14 cellular contexts compared by ENCODE assay signal in the genomic region with DNA sequence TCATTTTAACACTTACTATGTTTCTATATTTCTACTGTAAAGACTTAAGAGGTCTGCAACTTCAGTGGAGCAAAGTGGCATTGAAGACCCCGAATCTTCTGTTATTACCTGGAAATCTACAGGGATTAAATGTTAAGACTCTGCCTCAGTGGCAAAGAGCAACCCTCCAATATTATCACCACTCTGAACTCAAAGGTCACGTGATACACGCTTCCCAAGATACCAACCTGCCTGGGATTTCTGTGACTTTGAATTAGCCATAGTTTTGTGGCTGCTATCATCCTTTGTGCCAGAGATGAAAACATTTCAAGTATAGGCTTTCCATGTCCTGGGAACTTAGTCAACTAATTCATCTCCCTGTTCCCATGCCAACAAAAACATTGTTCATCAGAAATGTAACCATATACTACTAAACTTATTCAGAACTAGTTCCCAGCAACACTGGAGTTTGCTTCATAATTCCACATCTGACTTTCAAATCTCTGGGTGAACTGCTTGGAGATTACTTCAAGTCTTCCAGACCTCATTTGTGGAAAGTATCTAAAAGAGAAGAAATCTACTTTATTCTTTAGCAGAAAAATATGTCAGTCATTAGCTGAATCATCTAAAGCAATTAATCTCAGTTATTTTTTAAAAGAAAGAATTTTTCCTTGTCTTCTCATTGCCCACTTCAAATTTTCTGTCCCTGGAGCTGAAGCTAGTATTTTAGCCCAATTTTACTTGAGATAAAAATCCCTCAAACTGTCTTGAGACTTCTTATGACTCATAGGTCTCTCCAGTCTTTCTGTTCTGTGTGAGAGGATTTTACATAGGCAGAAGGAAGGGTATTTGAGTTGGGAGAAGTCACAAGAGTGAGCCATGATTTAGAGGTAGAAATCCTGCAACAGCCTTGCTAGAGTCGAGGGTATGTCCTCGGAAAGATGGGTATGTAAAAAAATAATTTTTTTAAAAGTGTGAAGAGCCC.
A peak's percentile ranks its signal among the peaks of the same experiment; 100 is the strongest.
DNase-seq lines count a peak whose midpoint lies in the region; ATAC-seq, FAIRE-seq and TF ChIP-seq lines count a peak whose summit lies in the region.
"Had no signal": no experiment of that assay in that cellular context is flagged by ENCODE, and none has a peak within 500 bp of the region (broad histone marks: within the 10 kb centered on the region; RNA-seq: fewer than 3 reads in every experiment).

No MANE protein-coding gene starts in this region.

- no peaks in the 10 kb centered on the region for H3K27me3 ChIP-seq in ACC112 (ENCODE audit: insufficient read depth, low read length)
- H3K27me3 ChIP-seq in bronchial epithelial cell (ENCODE audit: control insufficient read depth, insufficient read depth, low read length): no peaks in the 10 kb centered on the region
- H3K27me3 ChIP-seq in BE2C: no peaks in the 10 kb centered on the region
- H3K27me3 ChIP-seq: BLaER1 treated with 17β-estradiol and CSF1 and Interleukin-3, amounts not matched to agents 10 nM and 100 nM had no signal

- TF ChIP-seq CTCF in bronchial epithelial cell (IDR thresholded peaks at IDR 0.05; ENCODE audit: insufficient read depth, low read length, severe bottlenecking): no peak
- TF ChIP-seq CTCF in GM13977 (IDR thresholded peaks at IDR 0.05; ENCODE audit: extremely low read depth, insufficient read depth, missing control alignments): no peak
- no peak for TF ChIP-seq CTCF in BE2C (IDR thresholded peaks at IDR 0.05; ENCODE audit: low read depth, low read length)

- H3K9me3 ChIP-seq in BE2C: no peaks in the 10 kb centered on the region
- H3K9me3 ChIP-seq: BLaER1 treated with 17β-estradiol and CSF1 and Interleukin-3, amounts not matched to agents 10 nM and 100 nM had no signal

- peak; percentile 68 for DNase-seq in HS-27A (ENCODE audit: low read depth)
- DNase-seq in bronchial epithelial cell (ENCODE audit: low read depth): peak; percentile 44
- peak; percentile 64 for DNase-seq in kidney tubule cell (ENCODE audit: low spot score)
- no peak for DNase-seq in Ammon's horn (ENCODE audit: low spot score)
- no peak for DNase-seq in GM13977 (ENCODE audit: low spot score)
- no peak for DNase-seq in BE2C
- DNase-seq: activated naive CD4-positive, alpha-beta T cell treated with anti-CD3 and anti-CD28 coated beads, Interleukin-2, amount 50 U/mL, for 16 hours; effector memory CD4-positive, alpha-beta T cell; RPMI8226; stimulated activated CD4-positive, alpha-beta T cell treated with anti-CD3 and anti-CD28 coated beads, Interleukin-12 subunit alpha, Interleukin-12 subunit beta, amount 100 ng/mL, for 4 hours; T1000 had no signal

- FAIRE-seq in bronchial epithelial cell (lab: Jason Lieb, UNC): no peak

- H3K4me1 ChIP-seq in ACC112 (ENCODE audit: control insufficient read depth, insufficient read depth, low read length, unreplicated experiment) (peaks cover 30% of the 10 kb centered on the region), BE2C (no peaks in the 10 kb centered on the region)
- H3K4me1 ChIP-seq: BLaER1 treated with 17β-estradiol and CSF1 and Interleukin-3, amounts not matched to agents 10 nM and 100 nM had no signal

- ATAC-seq in HG03565 (IDR thresholded peaks at IDR 0.05; ENCODE audit: unreplicated experiment): no peak

- no peak overlapping the region for H2AFZ ChIP-seq in ACC112 (ENCODE audit: low read length, unreplicated experiment)

- H3K4me3 ChIP-seq in ACC112 (ENCODE audit: low read depth, low read length) (peak overlapping the region; percentile 15), bronchial epithelial cell (ENCODE audit: low read depth, low read length) (no peak overlapping the region), BE2C (ENCODE audit: low read depth, low read length) (no peak overlapping the region)
- H3K4me3 ChIP-seq: BLaER1 treated with 17β-estradiol and CSF1 and Interleukin-3, amounts not matched to agents 10 nM and 100 nM had no signal

- in situ Hi-C loops in GM13977 (cut with MboI; ENCODE audit: low pct_unique_long_range_greater_than_20kb, low sequenced_read_pairs, unreplicated experiment): no loop called here

- H3K79me2 ChIP-seq in ACC112 (ENCODE audit: control insufficient read depth, insufficient read depth, low read length, unreplicated experiment): no peaks in the 10 kb centered on the region

- H3K36me3 ChIP-seq in ACC112 (ENCODE audit: insufficient read depth, low read length) (peaks cover 12% of the 10 kb centered on the region; the same call in 1 of the 2 replicates), bronchial epithelial cell (ENCODE audit: control insufficient read depth, insufficient read depth, low read length) (peaks cover 4% of the 10 kb centered on the region), BE2C (peaks cover 33% of the 10 kb centered on the region)
- H3K36me3 ChIP-seq: BLaER1 treated with 17β-estradiol and CSF1 and Interleukin-3, amounts not matched to agents 10 nM and 100 nM had no signal

- peak overlapping the region; percentile 99 for H3K27ac ChIP-seq in ACC112 (ENCODE audit: low read depth, low read length)
- H3K27ac ChIP-seq: BLaER1 treated with 17β-estradiol and CSF1 and Interleukin-3, amounts not matched to agents 10 nM and 100 nM had no signal

Comparison
In these comparisons a context has a peak if more than half of its experiments do, and no peak if none do; other contexts are left out.
1. DNase-seq: peak in HS-27A (single experiment), bronchial epithelial cell (single experiment) and kidney tubule cell (single experiment); none in Ammon's horn (single experiment), GM13977 (single experiment) and BE2C (single experiment).